In genomic region chr1:22366346-22366745, GRCh38 we compare ENCODE assay signal across 3 cellular contexts.
A peak's percentile ranks its signal among the peaks of the same experiment; 100 is the strongest.
TF ChIP-seq lines count a peak whose summit lies in the region.

No MANE protein-coding gene starts in this region.

TF ChIP-seq in IMR-90, 13 proteins besides CTCF, POLR2A, EP300 and RAD21:
- TF ChIP-seq SMC3 (IDR thresholded peaks at IDR 0.05; ENCODE audit: low read depth, low read length) = no peak
- TF ChIP-seq MXI1 (IDR thresholded peaks at IDR 0.05; ENCODE audit: borderline replicate concordance, low read depth, low read length) = no peak
- TF ChIP-seq NFE2L2 (IDR thresholded peaks at IDR 0.05; ENCODE audit: low read depth, low read length) = no peak
- TF ChIP-seq CHD1 (IDR thresholded peaks at IDR 0.05; ENCODE audit: low read depth, low read length) = no peak
- no peak for TF ChIP-seq FOS (IDR thresholded peaks at IDR 0.05; ENCODE audit: low read depth, low read length)
- TF ChIP-seq MAZ (IDR thresholded peaks at IDR 0.05; ENCODE audit: borderline replicate concordance, low read depth, low read length) = no peak
- TF ChIP-seq USF2 (IDR thresholded peaks at IDR 0.05; ENCODE audit: low read depth, low read length) = no peak
- no peak for TF ChIP-seq ELK1 (IDR thresholded peaks at IDR 0.05; ENCODE audit: borderline replicate concordance, low read depth, low read length)
- no peak for TF ChIP-seq RFX5 (IDR thresholded peaks at IDR 0.05; ENCODE audit: low read depth, low read length)

TF ChIP-seq in K562, 482 proteins besides CTCF, POLR2A, EP300 and RAD21:
- TF ChIP-seq KDM1A (IDR thresholded peaks at IDR 0.05) = peak in 1 of 2 experiments; percentile 95; a peak in 2 of 4 replicates
- no peak for TF ChIP-seq PHF8 (IDR thresholded peaks at IDR 0.05; ENCODE audit: borderline replicate concordance, low read length)
- no peak for TF ChIP-seq ZNF274 (IDR thresholded peaks at IDR 0.05; ENCODE audit: borderline replicate concordance, low read depth, low read length)
- TF ChIP-seq ZNF212 (CRISPR knock-in tag; IDR thresholded peaks at IDR 0.05) = no peak
- TF ChIP-seq TGIF2 (CRISPR knock-in tag; IDR thresholded peaks at IDR 0.05) = no peak
- TF ChIP-seq ARID2 (IDR thresholded peaks at IDR 0.05) = peak; percentile 70; the same call in 1 of the 2 replicates
TF ChIP-seq in K562: peak in this region for 2.

TF ChIP-seq in H1, 55 proteins besides CTCF, POLR2A, EP300 and RAD21:
- TF ChIP-seq TAF1 (IDR thresholded peaks at IDR 0.05; ENCODE audit: low read depth, low read length) (no peak), CREB1 (IDR thresholded peaks at IDR 0.05) (no peak), CBX8 (IDR thresholded peaks at IDR 0.05; ENCODE audit: borderline replicate concordance, low read depth, low read length) (no peak), SIN3A (conservative IDR thresholded peaks at IDR 0.05 in 1 of 2, IDR thresholded peaks at IDR 0.05 in 1 of 2; ENCODE audit: low read depth in 1 of 2, low read length in 2 of 2) (no peak), E2F6 (IDR thresholded peaks at IDR 0.05) (no peak), RBBP5 (IDR thresholded peaks at IDR 0.05; ENCODE audit: borderline replicate concordance, low read depth, low read length) (no peak), RNF2 (IDR thresholded peaks at IDR 0.05; ENCODE audit: borderline replicate concordance, low read depth, low read length, missing control alignments, poor library complexity, severe bottlenecking) (no peak), YY1 (IDR thresholded peaks at IDR 0.05; ENCODE audit: low read depth, low read length) (no peak), RXRA (IDR thresholded peaks at IDR 0.05; ENCODE audit: insufficient read depth, low read depth, low read length) (no peak), MAX (IDR thresholded peaks at IDR 0.05) (no peak), HDAC2 (IDR thresholded peaks at IDR 0.05; ENCODE audit: borderline replicate concordance in 1 of 2, low read depth in 2 of 2, low read length in 2 of 2) (no peak), SIX5 (IDR thresholded peaks at IDR 0.05; ENCODE audit: low read depth, low read length) (no peak), POLR2AphosphoS5 (IDR thresholded peaks at IDR 0.05; ENCODE audit: low read depth, low read length) (no peak)
